ENCODE assay signal across 8 cellular contexts in genomic region chr19:6424190-6424938, GRCh38. TPM values are rescaled to one million over a fixed set of nuclear protein-coding genes. Genes with fewer than 3 reads are reported as not detected.
DNase-seq lines count a peak whose midpoint lies in the region; ATAC-seq, FAIRE-seq and TF ChIP-seq lines count a peak whose summit lies in the region.

KHSRP (minus strand) TSS chr19:6424811; CDS start chr19:6424701, 110 bp downstream.

- 0 to 1% methylated on average over 61 to 112 of the region's 115 CpGs for WGBS in heart right ventricle, 2 donors

- no peak for TF ChIP-seq CTCF in heart right ventricle (IDR thresholded peaks at IDR 0.05)

- peaks cover 30% of the 10 kb centered on the region for H3K4me1 Mint-ChIP-seq in activated naive CD8-positive, alpha-beta T cell (ENCODE audit: low read depth)

- no peaks in the 10 kb centered on the region for H3K27me3 Mint-ChIP-seq in activated naive CD8-positive, alpha-beta T cell

- H3K4me1 ChIP-seq in heart right ventricle (peaks cover 10 to 47% (median 29%) of the 10 kb centered on the region in 9 donors), rectal smooth muscle tissue (ENCODE audit: control insufficient read depth, insufficient read depth, low read length) (peaks cover 7% of the 10 kb centered on the region)

- peak within 1 kb of the TSS; percentile 90 for H3K27ac Mint-ChIP-seq in activated naive CD8-positive, alpha-beta T cell

- no peak for FAIRE-seq in GM12891 (lab: Jason Lieb, UNC)

- H3K36me3 Mint-ChIP-seq in activated naive CD8-positive, alpha-beta T cell: no peaks in the 10 kb centered on the region

- H3K9me3 ChIP-seq in MG63: 0 out of 2 replicates have a peak, but pooled peaks cover 3% of the 10 kb centered on the region
- no peaks in the 10 kb centered on the region for H3K9me3 ChIP-seq in heart right ventricle

- H3K4me3 ChIP-seq in GM08714 (ENCODE audit: low read length) (peak within 1 kb of the TSS; percentile 97), MG63 (peak within 1 kb of the TSS; percentile 68), heart right ventricle (peak within 1 kb of the TSS; percentile 61 to 92 (median 86)), rectal smooth muscle tissue (ENCODE audit: low read length) (peak within 1 kb of the TSS; percentile 85)

- H3K9me3 Mint-ChIP-seq in activated naive CD8-positive, alpha-beta T cell (ENCODE audit: low read depth): no peaks in the 10 kb centered on the region

- no peaks in the 10 kb centered on the region for H3K27me3 ChIP-seq in MG63
- no peaks in the 10 kb centered on the region for H3K27me3 ChIP-seq in heart right ventricle
- no peaks in the 10 kb centered on the region for H3K27me3 ChIP-seq in rectal smooth muscle tissue (ENCODE audit: control insufficient read depth, insufficient read depth, low read length)

- H3K27ac ChIP-seq in heart right ventricle (peak within 1 kb of the TSS; percentile 32 to 94 (median 82)), rectal smooth muscle tissue (ENCODE audit: low read depth, low read length) (peak within 1 kb of the TSS; percentile 79)

- peak within 1 kb of the TSS; percentile 29 for H3K9ac ChIP-seq in rectal smooth muscle tissue (ENCODE audit: low read length)

- peak; percentile 13 for DNase-seq in MG63
- peak in 1 of 2 donors; percentile 34 for DNase-seq in heart right ventricle
- no peak for DNase-seq in GM12891 (ENCODE audit: insufficient read length, low spot score)
- no peak for DNase-seq in OCI-M2 (lab: John Stamatoyannopoulos, UW; ENCODE audit: unreplicated experiment)
- no peak for DNase-seq in NCI-H446 treated with DMSO at 0.1 percent for 48 hours (lab: John Stamatoyannopoulos, UW)

- TF ChIP-seq POLR2A in GM12891 (IDR thresholded peaks at IDR 0.05; ENCODE audit: low read depth, low read length): no peak

- H3K36me3 ChIP-seq in MG63 (peaks cover 21% of the 10 kb centered on the region), heart right ventricle (peaks cover 0 to 31% (median 10%) of the 10 kb centered on the region in 9 donors), rectal smooth muscle tissue (ENCODE audit: control insufficient read depth, insufficient read depth, low read length) (peaks cover 5% of the 10 kb centered on the region)

- no peak for ATAC-seq in heart right ventricle

- intact Hi-C loops in heart right ventricle (cut with DNase I): loop anchor here in 4 of 10 donors (1.0 to 10.0 kb wide), 4 partner anchors 31 to 52 kb away; partner anchors contain the start of genes ALKBH7 (in 3 of the 4), GTF2F1 (in 1 of the 4) and PSPN (in 1 of the 4)

- peak within 1 kb of the TSS; percentile 94 for H3K4me3 Mint-ChIP-seq in activated naive CD8-positive, alpha-beta T cell

TF ChIP-seq in GM12891, 5 proteins besides CTCF, POLR2A, EP300 and RAD21:
- TF ChIP-seq POU2F2 (IDR thresholded peaks at IDR 0.05; ENCODE audit: low read depth, low read length) (no peak), TAF1 (IDR thresholded peaks at IDR 0.05; ENCODE audit: low read depth, low read length) (no peak), POLR2AphosphoS5 (IDR thresholded peaks at IDR 0.05; ENCODE audit: low read depth, low read length) (no peak), PAX5 (IDR thresholded peaks at IDR 0.05; ENCODE audit: insufficient read depth, low read length, severe bottlenecking) (no peak), SPI1 (IDR thresholded peaks at IDR 0.05; ENCODE audit: low read depth, low read length) (no peak)
TF ChIP-seq in GM12891: peak in this region for 0.

RNA-seq across cellular contexts. Expression of gene KHSRP, which starts in this region (rescaled TPM):
- 65.4 and 82.7 TPM in 2 replicates for total RNA-seq in MG63 (2014; rRNA removed; shearing (Covaris generic); ENCODE audit: low replicate concordance)
- total RNA-seq in heart right ventricle: 100 to 1,000 TPM in 3 of 10 donors, 10 to 100 TPM in 7; 77.3 to 125 (median 90.5) TPM
- 10 to 100 TPM; 50.9 to 73.7 TPM for polyA plus RNA-seq in heart right ventricle
- 179 TPM for polyA plus RNA-seq in GM12891 (2012; ENCODE audit: low read depth, missing spikeins)
